23 cellular contexts compared by ENCODE assay signal in the genomic region with DNA sequence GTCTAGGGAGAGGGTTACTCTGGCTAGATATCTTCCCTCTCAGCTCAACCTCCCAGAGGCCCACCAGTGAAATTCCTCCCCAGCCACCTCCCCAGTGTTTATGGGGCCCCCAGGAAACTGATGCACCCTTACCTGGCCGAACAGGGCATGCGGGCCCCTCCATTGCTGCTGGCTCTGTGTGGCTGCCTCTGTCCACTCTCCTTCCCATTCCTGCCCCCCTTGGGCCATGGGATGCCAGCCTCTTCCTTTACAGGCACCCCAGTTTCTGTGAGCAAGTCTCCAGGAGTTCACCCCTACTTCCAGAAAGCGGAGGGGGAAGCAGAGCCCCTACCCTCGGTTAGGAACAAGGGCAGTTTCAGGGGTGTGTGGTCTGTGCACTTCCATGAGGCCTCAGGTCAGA. TPM values are rescaled to one million over a fixed set of nuclear protein-coding genes. Genes with fewer than 3 reads are reported as not detected.
DNase-seq lines count a peak whose midpoint lies in the region; ATAC-seq and TF ChIP-seq lines count a peak whose summit lies in the region.
"Had no signal": no experiment of that assay in that cellular context is flagged by ENCODE, and none has a peak within 500 bp of the region (broad histone marks: within the 10 kb centered on the region; RNA-seq: fewer than 3 reads in every experiment).

No MANE protein-coding gene starts in this region.

- H3K4me2 ChIP-seq in OCI-LY7 (ENCODE audit: low read length) (no peak overlapping the region), GM23338 (no peak overlapping the region)

- no peaks in the 10 kb centered on the region for H3K9me3 Mint-ChIP-seq in GM23338
- H3K9me3 Mint-ChIP-seq: HFFc6 had no signal

- H3K79me2 ChIP-seq in OCI-LY7 (ENCODE audit: insufficient read depth, low read depth, low read length): no peaks in the 10 kb centered on the region
- no peaks in the 10 kb centered on the region for H3K79me2 ChIP-seq in GM23338 (replicated peaks; ENCODE audit: insufficient read depth)

- H3K27me3 ChIP-seq in right atrium auricular region (no peaks in the 10 kb centered on the region), heart left ventricle (peaks cover 0 to 9% (median 5%) of the 10 kb centered on the region in 9 donors), spleen (replicated peaks in 1 of 7) (peaks cover 0 to 57% (median 12%) of the 10 kb centered on the region in 7 donors), tibial artery (peaks cover 0 to 6% of the 10 kb centered on the region in 2 donors), GM23338 (ENCODE audit: insufficient read depth) (no peaks in the 10 kb centered on the region)

- H4K20me1 ChIP-seq in OCI-LY7 (ENCODE audit: insufficient read depth, low read length) (no peaks in the 10 kb centered on the region), GM23338 (replicated peaks; ENCODE audit: insufficient read depth) (no peaks in the 10 kb centered on the region)

- H3K27ac Mint-ChIP-seq in GM23338: no peak overlapping the region
- H3K27ac Mint-ChIP-seq: CD4-positive, alpha-beta memory T cell; HFFc6 had no signal

- no peak overlapping the region for H3K4me3 ChIP-seq in right atrium auricular region
- no peak overlapping the region for H3K4me3 ChIP-seq in heart left ventricle
- no peak overlapping the region for H3K4me3 ChIP-seq in spleen
- no peak overlapping the region for H3K4me3 ChIP-seq in tibial artery
- H3K4me3 ChIP-seq in OCI-LY7 (ENCODE audit: low read depth, low read length, poor library complexity, severe bottlenecking): no peak overlapping the region
- H3K4me3 ChIP-seq in GM23338: no peak overlapping the region
- H3K4me3 ChIP-seq: HAP-1 had no signal

- TF ChIP-seq CTCF in right atrium auricular region (IDR thresholded peaks at IDR 0.05) (no peak), heart left ventricle (IDR thresholded peaks at IDR 0.05) (no peak), spleen (IDR thresholded peaks at IDR 0.05 in 8 of 11, conservative IDR thresholded peaks at IDR 0.05 in 3 of 11) (no peak), tibial artery (IDR thresholded peaks at IDR 0.05) (no peak), OCI-LY7 (conservative IDR thresholded peaks at IDR 0.05; ENCODE audit: low read length) (no peak), GM23338 (conservative IDR thresholded peaks at IDR 0.05; ENCODE audit: low read depth in 2 of 2) (no peak)

- H3K27ac ChIP-seq in right atrium auricular region (no peak overlapping the region), heart left ventricle (no peak overlapping the region), spleen (no peak overlapping the region), tibial artery (no peak overlapping the region), OCI-LY7 (ENCODE audit: low read depth, low read length, poor library complexity, severe bottlenecking) (no peak overlapping the region), GM23338 (ENCODE audit: low read depth) (no peak overlapping the region)
- H3K27ac ChIP-seq: 22Rv1 had no signal

- BruUV-seq in OCI-LY7 (replicated peaks; lab: Mats Ljungman, UMichigan): no TSS peak

- POLR2A ChIA-PET in OCI-LY7 (lab: Charles Lee): no interaction called here

- ATAC-seq in heart left ventricle (no peak), GM23338 (no peak)

- H3K9me2 ChIP-seq in OCI-LY7 (ENCODE audit: insufficient read depth, low read length) (no peaks in the 10 kb centered on the region), GM23338 (ENCODE audit: insufficient read depth) (no peaks in the 10 kb centered on the region)

- peaks cover 17% of the 10 kb centered on the region for H3K4me1 Mint-ChIP-seq in GM23338

- no peak for TF ChIP-seq POLR2A in heart left ventricle (IDR thresholded peaks at IDR 0.05)
- TF ChIP-seq POLR2A in spleen (IDR thresholded peaks at IDR 0.05): no peak

- H2AFZ ChIP-seq in OCI-LY7 (ENCODE audit: low read length) (no peak overlapping the region), GM23338 (no peak overlapping the region)

- H3K36me3 Mint-ChIP-seq in GM23338 (ENCODE audit: low read depth): no peaks in the 10 kb centered on the region
- H3K36me3 Mint-ChIP-seq: CD4-positive, alpha-beta memory T cell had no signal

- H3K4me3 Mint-ChIP-seq in GM23338: no peak overlapping the region
- H3K4me3 Mint-ChIP-seq: CD4-positive, alpha-beta memory T cell; HFFc6 had no signal

- intact Hi-C loops in heart left ventricle (cut with DNase I): no loop called here
- intact Hi-C loops in spleen (cut with DNase I; ENCODE audit: low total_unique reads): no loop called here
- intact Hi-C loops in tibial artery (cut with DNase I; ENCODE audit: low total_unique reads): no loop called here
- intact Hi-C loops in OCI-LY7 (cut with micrococcal nuclease; ENCODE audit: unreplicated experiment): no loop called here

- 65 to 77% (median 74%) methylated on average over 4 of the region's 4 CpGs for WGBS in heart left ventricle, 4 donors
- WGBS in spleen, 5 donors: 60 to 94% (median 80%) methylated on average over 4 of the region's 4 CpGs

- CTCF ChIA-PET in OCI-LY7 (lab: Charles Lee; ENCODE audit: unreplicated experiment): no interaction called here

- H3K36me3 ChIP-seq in right atrium auricular region (no peaks in the 10 kb centered on the region), heart left ventricle (no peaks in the 10 kb centered on the region), spleen (no peaks in the 10 kb centered on the region), tibial artery (no peaks in the 10 kb centered on the region), OCI-LY7 (ENCODE audit: insufficient read depth, low read length) (no peaks in the 10 kb centered on the region), GM23338 (ENCODE audit: insufficient read depth) (no peaks in the 10 kb centered on the region)
- H3K36me3 ChIP-seq: HAP-1 had no signal

- H3K27me3 Mint-ChIP-seq in GM23338 (ENCODE audit: insufficient read depth, low read depth, poor library complexity): peaks cover 11% of the 10 kb centered on the region

- H3K4me1 ChIP-seq in right atrium auricular region (peaks cover 0 to 10% of the 10 kb centered on the region in 2 donors), heart left ventricle (peaks cover 0 to 12% (median 0%) of the 10 kb centered on the region in 12 donors), spleen (no peaks in the 10 kb centered on the region), tibial artery (peaks cover 0 to 14% (median 10%) of the 10 kb centered on the region in 4 donors), OCI-LY7 (ENCODE audit: insufficient read depth, low read length, poor library complexity, severe bottlenecking) (no peaks in the 10 kb centered on the region), GM23338 (ENCODE audit: insufficient read depth) (peaks cover 18% of the 10 kb centered on the region)

- DNase-seq in right atrium auricular region (ENCODE audit: low spot score): peak; percentile 46
- DNase-seq in heart left ventricle: no peak
- DNase-seq in iPS-NIHi11 (ENCODE audit: low spot score): peak; percentile 1
- DNase-seq in spleen: peak; percentile 38
- DNase-seq in tibial artery: no peak
- no peak for DNase-seq in OCI-LY7 (ENCODE audit: low spot score)
- no peak for DNase-seq in GM23338 (ENCODE audit: low spot score)
- DNase-seq: AML-193; C1 segment of cervical spinal cord; Calu3; CD4-positive, alpha-beta memory T cell; COR-L47; DMS53; DMS79 treated with DMSO at 0.1 percent for 48 hours; GF-D8; HFFc6 had no signal

- H3K9me3 ChIP-seq in right atrium auricular region (no peaks in the 10 kb centered on the region), heart left ventricle (no peaks in the 10 kb centered on the region), spleen (no peaks in the 10 kb centered on the region), tibial artery (no peaks in the 10 kb centered on the region), OCI-LY7 (ENCODE audit: low read length) (no peaks in the 10 kb centered on the region)
- H3K9me3 ChIP-seq: HAP-1 had no signal

- no peaks in the 10 kb centered on the region for H3F3A ChIP-seq in GM23338 (replicated peaks; ENCODE audit: low read depth)

RNA-seq across cellular contexts. Expression of a gene that starts 19.4 kb away (rescaled TPM):
- total RNA-seq in right atrium auricular region (not detected), heart left ventricle (under 1 TPM in 1 of 9 donors, not detected in 8; 0.12 TPM), spleen (not detected), OCI-LY7 (2022) (not detected in 2 replicates)
- polyA plus RNA-seq in heart left ventricle (not detected), spleen (under 1 TPM in 1 of 3 donors, not detected in 2; 0.02 TPM), GM23338 (2016; fragmentation: Nextera tagmentation; extraction: Ambion mirVana) (14.7 and 17.6 TPM in 2 replicates)
- total RNA-seq in OCI-LY7 (2014; rRNA removed; shearing (Covaris generic)): not detected in 2 replicates
- 29.3 and 32.1 TPM in 2 replicates for total RNA-seq in GM23338 (2014; rRNA removed; shearing (Covaris generic))
- total RNA-seq: Calu3; CD4-positive, alpha-beta memory T cell; Daoy; G401; H4; HFFc6 had no signal
- polyA plus RNA-seq: AG04450; BJ; CD4-positive, alpha-beta memory T cell had no signal

RNA-seq across cellular contexts. Expression of a gene that starts 20.6 kb away (rescaled TPM):
- under 1 TPM in 1 of 2 donors, not detected in 1; 0.04 TPM for total RNA-seq in right atrium auricular region
- total RNA-seq in heart left ventricle: 1 to 10 TPM in 6 of 9 donors, under 1 TPM in 2, not detected in 1; 0.48 to 3.7 (median 1.7) TPM
- polyA plus RNA-seq in heart left ventricle: 1 to 10 TPM in 1 of 2 donors, under 1 TPM in 1; 0.01 to 4.0 TPM
- 10 to 100 TPM in 2 of 7 donors, 1 to 10 TPM in 5; 2.8 to 13.4 (median 8.7) TPM for total RNA-seq in spleen
- polyA plus RNA-seq in spleen: 1 to 10 TPM in 1 of 3 donors, under 1 TPM in 2; 0.20 to 2.4 (median 0.24) TPM
- total RNA-seq in OCI-LY7 (2014; rRNA removed; shearing (Covaris generic)): 0.41 and 0.79 TPM in 2 replicates
- 4.7 and 6.6 TPM in 2 replicates for total RNA-seq in OCI-LY7 (2022)
- 6.3 and 6.4 TPM in 2 replicates for total RNA-seq in GM23338 (2014; rRNA removed; shearing (Covaris generic))
- 1.2 and 2.1 TPM in 2 replicates for polyA plus RNA-seq in GM23338 (2016; fragmentation: Nextera tagmentation; extraction: Ambion mirVana)
- total RNA-seq: G401 had no signal
- polyA plus RNA-seq: AG04450; BJ; CD4-positive, alpha-beta memory T cell had no signal

Comparison
In these comparisons a context has a peak if more than half of its experiments do, and no peak if none do; other contexts are left out.
1. DNase-seq: peak in right atrium auricular region (single experiment), iPS-NIHi11 (single experiment) and spleen (single experiment); none in heart left ventricle (0 of 5), tibial artery (0 of 2), OCI-LY7 (single experiment) and GM23338 (single experiment).
2. RNA of a gene that starts 19.4 kb away (total RNA-seq): 29.3 to 32.1 TPM in GM23338; not detected in right atrium auricular region, 0.12 TPM in heart left ventricle, not detected in spleen and not detected in OCI-LY7; every median in the first group is over 10 times any median in the second.